ENCODE assay signal across 33 cellular contexts in the genomic region with DNA sequence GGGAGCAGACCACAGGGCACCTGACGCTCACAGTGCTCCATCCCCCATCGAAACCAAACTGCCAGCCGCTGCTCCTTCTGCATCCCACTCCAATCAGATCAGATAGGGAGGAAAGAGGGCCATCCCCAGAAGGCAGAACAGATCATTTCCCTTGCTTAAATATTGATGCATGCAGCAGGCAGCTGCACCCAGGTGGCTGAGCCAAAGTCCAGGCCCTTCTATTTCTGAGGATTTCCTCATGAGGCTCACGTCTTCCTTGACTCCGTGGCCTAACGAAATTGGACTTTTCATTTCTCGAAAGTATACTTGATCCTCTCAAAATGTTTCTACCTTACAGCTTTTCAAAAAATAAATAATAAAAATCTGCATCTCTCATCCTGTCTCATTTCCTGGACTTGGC.
"Had no signal": no experiment of that assay in that cellular context is flagged by ENCODE, and none has a peak within 500 bp of the region (broad histone marks: within the 10 kb centered on the region; RNA-seq: fewer than 3 reads in every experiment).

No MANE protein-coding gene starts in this region.

- FAIRE-seq: astrocyte had no signal

- H3K36me3 ChIP-seq: adrenal gland, breast epithelium, Peyer's patch, SJSA1, WERI-Rb-1 had no signal

- H3K27ac ChIP-seq: adrenal gland, body of pancreas, breast epithelium, Peyer's patch, SJSA1, WERI-Rb-1 had no signal

- ATAC-seq: activated CD8-positive, alpha-beta T cell treated with anti-CD3 and anti-CD28 coated beads, Interleukin-2, amount 10 ng/mL, durations not matched to agents 7 days and 5 days; activated naive CD4-positive, alpha-beta T cell treated with anti-CD3 and anti-CD28 coated beads, Interleukin-2, amount 50 U/mL, for 72 hours; body of pancreas; PC-3 had no signal

- H3K9me3 ChIP-seq: adrenal gland, body of pancreas, breast epithelium, Peyer's patch had no signal

- DNase-seq: activated CD4-positive, alpha-beta T cell treated with anti-CD3 and anti-CD28 coated beads for 1 hour; activated CD4-positive, alpha-beta T cell treated with anti-CD3 and anti-CD28 coated beads for 48 hours; activated CD4-positive, alpha-beta T cell treated with anti-CD3 and anti-CD28 coated beads, Interleukin-2, amount 50 U/mL, for 48 hours; activated CD4-positive, CD25-positive, alpha-beta regulatory T cell; activated CD8-positive, alpha-beta T cell treated with anti-CD3 and anti-CD28 coated beads, Interleukin-2, amount 10 ng/mL, durations not matched to agents 7 days and 5 days; activated gamma-delta T cell; activated naive CD4-positive, alpha-beta T cell treated with anti-CD3 and anti-CD28 coated beads for 36 hours; activated T-cell treated with anti-CD3 and anti-CD28 coated beads, Interleukin-2, amount 50 U/mL, for 24 hours; adrenal gland; body of pancreas; cerebellar nuclear complex; NCI-H1092 treated with DMSO at 0.1 percent for 48 hours; NCI-H1417; NCI-H146; NCI-H187; NCI-H2029 treated with DMSO at 0.1 percent for 48 hours; NCI-H2107; NCI-H226; NCI-H446 treated with DMSO at 0.1 percent for 48 hours; NCI-H524; NCI-H69; NCI-H82; NK-92 treated with Interleukin-12 subunit alpha and Interleukin-12 subunit beta, amount 100 ng/mL, for 24 hours; PC-3; RPMI8226; SHP77 treated with DMSO at 0.1 percent for 48 hours; T1000; WERI-Rb-1 had no signal

- H3K4me3 ChIP-seq: adrenal gland, body of pancreas, breast epithelium, Peyer's patch, SJSA1 had no signal

- H3K4me1 ChIP-seq: adrenal gland, breast epithelium had no signal

- H3K27me3 ChIP-seq: adrenal gland, body of pancreas, Peyer's patch, SJSA1 had no signal
